ENCODE assay signal across 12 cellular contexts in the genomic region with DNA sequence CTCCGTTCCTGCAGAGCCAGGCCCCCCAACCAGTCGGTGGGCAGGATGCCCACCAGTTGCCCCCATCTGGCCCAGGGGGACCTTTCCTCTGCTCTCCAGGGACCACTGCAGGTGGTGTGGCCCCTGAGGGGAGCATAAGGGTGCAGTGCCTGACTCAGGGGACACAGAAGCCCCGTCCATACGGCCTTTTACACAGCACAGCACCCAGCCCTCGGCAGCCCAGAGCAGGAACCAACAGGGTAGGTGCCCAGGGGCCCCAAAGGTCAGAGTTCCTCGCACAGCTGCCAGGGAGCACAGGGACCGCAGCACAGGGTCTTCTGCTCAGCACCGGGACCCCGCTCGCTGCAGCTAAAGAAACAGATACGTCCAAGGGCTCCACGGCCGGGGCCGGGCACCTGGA. TPM values are rescaled to one million over a fixed set of nuclear protein-coding genes. Genes with fewer than 3 reads are reported as not detected.
A peak's percentile ranks its signal among the peaks of the same experiment; 100 is the strongest.
DNase-seq lines count a peak whose midpoint lies in the region; ATAC-seq, FAIRE-seq and TF ChIP-seq lines count a peak whose summit lies in the region.
"Not testable (repeated sequence)": the region's sequence is repeated elsewhere in the genome, so short reads cannot be mapped to it uniquely, and the experiment has no call there.
"Had no signal": no experiment of that assay in that cellular context is flagged by ENCODE, and none has a peak within 500 bp of the region (broad histone marks: within the 10 kb centered on the region; RNA-seq: fewer than 3 reads in every experiment).

No MANE protein-coding gene starts in this region.

- H3K4me3 Mint-ChIP-seq in activated CD8-positive, alpha-beta T cell treated with anti-CD3 and anti-CD28 coated beads for 36 hours; stimulated activated memory B cell treated with anti-CD40 and anti-IgM and Interleukin-4, amounts not matched to agents 10 μg/mL and 1 μg/mL and 100 μg/mL, for 72 hours: not testable (repeated sequence)

- intact Hi-C loops in activated CD8-positive, alpha-beta T cell treated with anti-CD3 and anti-CD28 coated beads for 36 hours (cut with micrococcal nuclease); Right ventricle myocardium superior (cut with DNase I): not testable (repeated sequence)

- POLR2A ChIA-PET in activated CD8-positive, alpha-beta T cell treated with anti-CD3 and anti-CD28 coated beads for 36 hours (lab: Charles Lee), result not testable (repeated sequence)

- not testable (repeated sequence) for DNase-seq in GM12891 (ENCODE audit: insufficient read length, low spot score); activated CD8-positive, alpha-beta T cell treated with anti-CD3 and anti-CD28 coated beads for 36 hours; Right ventricle myocardium superior

- H3K36me3 Mint-ChIP-seq in activated CD8-positive, alpha-beta T cell treated with anti-CD3 and anti-CD28 coated beads for 36 hours (ENCODE audit: low read depth); stimulated activated memory B cell treated with anti-CD40 and anti-IgM and Interleukin-4, amounts not matched to agents 10 μg/mL and 1 μg/mL and 100 μg/mL, for 72 hours: not testable (repeated sequence)

- FAIRE-seq in GM12891 (lab: Jason Lieb, UNC), result peak; percentile 60

- CTCF ChIA-PET in activated CD8-positive, alpha-beta T cell treated with anti-CD3 and anti-CD28 coated beads for 36 hours (lab: Charles Lee), result not testable (repeated sequence)

- H3K27me3 Mint-ChIP-seq in activated CD8-positive, alpha-beta T cell treated with anti-CD3 and anti-CD28 coated beads for 36 hours; stimulated activated memory B cell treated with anti-CD40 and anti-IgM and Interleukin-4, amounts not matched to agents 10 μg/mL and 1 μg/mL and 100 μg/mL, for 72 hours: not testable (repeated sequence)

- ATAC-seq in GM19395 (IDR thresholded peaks at IDR 0.05; ENCODE audit: unreplicated experiment), result peak; percentile 6
- peak; percentile 5 for ATAC-seq in GM21737 (IDR thresholded peaks at IDR 0.05; ENCODE audit: unreplicated experiment)
- ATAC-seq in HG03045 (IDR thresholded peaks at IDR 0.05; ENCODE audit: unreplicated experiment), result peak; percentile 6
- peak; percentile 3 for ATAC-seq in HG03442 (IDR thresholded peaks at IDR 0.05; ENCODE audit: unreplicated experiment)
- peak; percentile 5 for ATAC-seq in activated CD8-positive, alpha-beta T cell treated with anti-CD3 and anti-CD28 coated beads for 36 hours
- ATAC-seq in Right ventricle myocardium superior (ENCODE audit: poor library complexity), result peak; percentile 19
- ATAC-seq in stimulated activated memory B cell treated with anti-CD40 and anti-IgM and Interleukin-4, amounts not matched to agents 10 μg/mL and 1 μg/mL and 100 μg/mL, for 72 hours, result peak; percentile 69

- H3K27ac Mint-ChIP-seq in activated CD8-positive, alpha-beta T cell treated with anti-CD3 and anti-CD28 coated beads for 36 hours; stimulated activated memory B cell treated with anti-CD40 and anti-IgM and Interleukin-4, amounts not matched to agents 10 μg/mL and 1 μg/mL and 100 μg/mL, for 72 hours: not testable (repeated sequence)

- TF ChIP-seq POLR2A in GM12891 (IDR thresholded peaks at IDR 0.05; ENCODE audit: low read depth, low read length), result not testable (repeated sequence)

- TF ChIP-seq CTCF in activated CD8-positive, alpha-beta T cell treated with anti-CD3 and anti-CD28 coated beads for 36 hours (IDR thresholded peaks at IDR 0.05), result not testable (repeated sequence)

- not testable (repeated sequence) for H3K9me3 Mint-ChIP-seq in activated CD8-positive, alpha-beta T cell treated with anti-CD3 and anti-CD28 coated beads for 36 hours; stimulated activated memory B cell treated with anti-CD40 and anti-IgM and Interleukin-4, amounts not matched to agents 10 μg/mL and 1 μg/mL and 100 μg/mL, for 72 hours

- H3K4me1 Mint-ChIP-seq in activated CD8-positive, alpha-beta T cell treated with anti-CD3 and anti-CD28 coated beads for 36 hours (ENCODE audit: low read depth), result peaks cover 10% of the 10 kb centered on the region
- not testable (repeated sequence) for H3K4me1 Mint-ChIP-seq in stimulated activated memory B cell treated with anti-CD40 and anti-IgM and Interleukin-4, amounts not matched to agents 10 μg/mL and 1 μg/mL and 100 μg/mL, for 72 hours

RNA-seq across cellular contexts. Expression of gene APOD, which starts 40.4 kb away (rescaled TPM):
- polyA plus RNA-seq in GM12891 (2012; ENCODE audit: low read depth, missing spikeins), result 0.86 TPM
- total RNA-seq in activated CD8-positive, alpha-beta T cell treated with anti-CD3 and anti-CD28 coated beads for 36 hours, result not detected
- 322 TPM for total RNA-seq in Right ventricle myocardium superior
- total RNA-seq: activated CD4-positive, alpha-beta memory T cell treated with anti-CD3 and anti-CD28 coated beads, Interleukin-2, amount 10 ng/mL, durations not matched to agents 7 days and 5 days; Calu3; CD4-positive, CD25-positive, alpha-beta regulatory T cell; foreskin keratinocyte had no signal

Comparison
In these comparisons a context has a peak if more than half of its experiments do, and no peak if none do; other contexts are left out.
1. ATAC-seq: peak in every context shown above with its lines; median percentile 69 in stimulated activated memory B cell treated with anti-CD40 and anti-IgM and Interleukin-4, amounts not matched to agents 10 μg/mL and 1 μg/mL and 100 μg/mL, for 72 hours; 19 in Right ventricle myocardium superior; 6 in GM19395; 6 in HG03045; 5 in GM21737; 5 in activated CD8-positive, alpha-beta T cell treated with anti-CD3 and anti-CD28 coated beads for 36 hours; 3 in HG03442.
2. RNA of gene APOD, which starts 40.4 kb away (total RNA-seq): 322 TPM in Right ventricle myocardium superior (single experiment); not detected in activated CD8-positive, alpha-beta T cell treated with anti-CD3 and anti-CD28 coated beads for 36 hours; every median in the first group is over 100 times any median in the second.